Comparison of ENCODE assay signal across 8 cellular contexts in the genomic region with DNA sequence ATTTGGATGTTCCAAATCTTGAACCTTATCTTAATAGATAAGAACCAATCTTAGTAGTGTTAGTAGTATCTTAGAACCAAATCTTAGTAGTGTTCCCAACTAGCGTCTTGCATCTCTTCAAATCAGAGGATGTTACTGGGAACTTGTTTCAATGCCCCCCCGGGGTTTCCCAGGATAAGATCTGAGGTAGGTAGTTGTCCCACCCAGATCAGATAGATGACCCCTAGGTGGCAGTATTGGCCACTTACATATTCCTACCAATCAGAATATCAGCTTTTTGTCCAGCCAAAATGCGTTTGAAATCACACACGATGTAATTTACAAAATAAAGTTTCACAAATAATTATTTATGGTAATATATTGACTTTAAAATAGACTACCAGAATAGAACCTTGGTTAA.
DNase-seq lines count a peak whose midpoint lies in the region; ATAC-seq and TF ChIP-seq lines count a peak whose summit lies in the region.
"Had no signal": no experiment of that assay in that cellular context is flagged by ENCODE, and none has a peak within 500 bp of the region (broad histone marks: within the 10 kb centered on the region; RNA-seq: fewer than 3 reads in every experiment).

No MANE protein-coding gene starts in this region.

- TF ChIP-seq CTCF in GM10266 (IDR thresholded peaks at IDR 0.05; ENCODE audit: control insufficient read depth, insufficient read depth, low read depth, missing control alignments) (peak; percentile 51), Peyer's patch (IDR thresholded peaks at IDR 0.05) (peak in 4 of 6 experiments; percentile 23 to 50 (median 42))

- H3K9me3 ChIP-seq in Peyer's patch: no peaks in the 10 kb centered on the region

- H3K27me3 ChIP-seq in H7 (ENCODE audit: control insufficient read depth, insufficient read depth, low read length): no peaks in the 10 kb centered on the region
- no peaks in the 10 kb centered on the region for H3K27me3 ChIP-seq in Peyer's patch

- no peak overlapping the region for H3K27ac ChIP-seq in Peyer's patch

- no peaks in the 10 kb centered on the region for H3K36me3 ChIP-seq in H7 (replicated peaks; ENCODE audit: control insufficient read depth, insufficient read depth, low read length)
- no peaks in the 10 kb centered on the region for H3K36me3 ChIP-seq in Peyer's patch

- TF ChIP-seq POLR2A in Peyer's patch (IDR thresholded peaks at IDR 0.05): no peak

- H3K4me3 ChIP-seq in H7 (ENCODE audit: insufficient read depth, low read depth, low read length): no peak overlapping the region
- H3K4me3 ChIP-seq in Peyer's patch: no peak overlapping the region

- no peaks in the 10 kb centered on the region for H3K4me1 ChIP-seq in Peyer's patch

- DNase-seq in GM10266 (ENCODE audit: extremely low spot score) (peak; percentile 49), H7 (peak; percentile 56), Peyer's patch (no peak), iPS-NIHi7 (ENCODE audit: extremely low spot score) (peak; percentile 29), nucleus accumbens (lab: John Stamatoyannopoulos, UW) (no peak)
- DNase-seq: NCI-H446 had no signal

- ATAC-seq in GM19324 (IDR thresholded peaks at IDR 0.05; ENCODE audit: low FRiP score, unreplicated experiment): no peak
- ATAC-seq in GM18870 (IDR thresholded peaks at IDR 0.05; ENCODE audit: unreplicated experiment): no peak

Comparison
In these comparisons a context has a peak if more than half of its experiments do, and no peak if none do; other contexts are left out.
1. DNase-seq: peak in GM10266 (single experiment), H7 (single experiment) and iPS-NIHi7 (single experiment); none in Peyer's patch (0 of 3) and nucleus accumbens (0 of 56).